8 cellular contexts compared by ENCODE assay signal in genomic region chr18:711330-711692, GRCh38. TPM values are rescaled to one million over a fixed set of nuclear protein-coding genes. Genes with fewer than 3 reads are reported as not detected.
DNase-seq lines count a peak whose midpoint lies in the region; ATAC-seq and TF ChIP-seq lines count a peak whose summit lies in the region.

No MANE protein-coding gene starts in this region.

- peak overlapping the region; percentile 92 for H3K27ac Mint-ChIP-seq in CD4-positive, alpha-beta T cell
- H3K27ac Mint-ChIP-seq in endodermal cell (peak overlapping the region; percentile 56), nephron (peak overlapping the region; percentile 3 to 47 (median 31))

- H3K4me1 Mint-ChIP-seq in CD4-positive, alpha-beta T cell (ENCODE audit: low read depth) = peaks cover 41% of the 10 kb centered on the region
- H3K4me1 Mint-ChIP-seq in endodermal cell (peaks cover 8% of the 10 kb centered on the region), nephron (peaks cover 12% of the 10 kb centered on the region)

- H3K36me3 Mint-ChIP-seq in CD4-positive, alpha-beta T cell (ENCODE audit: low read depth) = peaks cover 25% of the 10 kb centered on the region
- H3K36me3 Mint-ChIP-seq in endodermal cell (ENCODE audit: low read depth) (peaks cover 21% of the 10 kb centered on the region), nephron (ENCODE audit: low read depth) (peaks cover 21% of the 10 kb centered on the region)

- H3K4me3 Mint-ChIP-seq in CD4-positive, alpha-beta T cell = peak overlapping the region; percentile 95
- H3K4me3 Mint-ChIP-seq in endodermal cell (peak overlapping the region; percentile 84), nephron (peak overlapping the region; percentile 78 to 84 (median 79))

- H3K27me3 Mint-ChIP-seq in CD4-positive, alpha-beta T cell = no peaks in the 10 kb centered on the region
- H3K27me3 Mint-ChIP-seq in endodermal cell (ENCODE audit: insufficient read depth) (peaks cover 4% of the 10 kb centered on the region), nephron (ENCODE audit: low read depth) (no peaks in the 10 kb centered on the region)

- H3K9ac ChIP-seq in endodermal cell (ENCODE audit: extremely low read depth, low read length, poor library complexity, severe bottlenecking) = peak overlapping the region; percentile 82

- H3K4me1 ChIP-seq in endodermal cell (ENCODE audit: control insufficient read depth, insufficient read depth, low read length) = no peaks in the 10 kb centered on the region

- CTCF ChIA-PET in CD4-positive, alpha-beta T cell (lab: Charles Lee) = no interaction called here

- H3K27ac ChIP-seq in CD4-positive, alpha-beta T cell (ENCODE audit: low read depth, low read length) = no peak overlapping the region
- H3K27ac ChIP-seq in endodermal cell (ENCODE audit: low read depth, low read length) = no peak overlapping the region

- H3K4me3 ChIP-seq in endodermal cell (ENCODE audit: low read length) = peak overlapping the region; percentile 93

- no peaks in the 10 kb centered on the region for H3K9me3 ChIP-seq in CD4-positive, alpha-beta T cell (ENCODE audit: control insufficient read depth, low read length)
- no peaks in the 10 kb centered on the region for H3K9me3 ChIP-seq in endodermal cell (ENCODE audit: control insufficient read depth, low read length)

- H3K9me3 Mint-ChIP-seq in CD4-positive, alpha-beta T cell = peaks cover 5% of the 10 kb centered on the region
- peaks cover 15% of the 10 kb centered on the region for H3K9me3 Mint-ChIP-seq in endodermal cell
- H3K9me3 Mint-ChIP-seq in nephron = peaks cover 2% of the 10 kb centered on the region

- intact Hi-C loops in CD4-positive, alpha-beta T cell (cut with DNase I, micrococcal nuclease) = loop anchor here (1.0 to 10.0 kb wide), 5 partner anchors 89 to 443 kb away; partner anchors contain the start of genes THOC1 (in 1 of the 2) and YES1 (in 1 of the 2)

- POLR2A ChIA-PET in CD4-positive, alpha-beta T cell (lab: Charles Lee) = no interaction called here

- TF ChIP-seq CTCF in CD4-positive, alpha-beta T cell (IDR thresholded peaks at IDR 0.05) = no peak
- TF ChIP-seq CTCF in endodermal cell (conservative IDR thresholded peaks at IDR 0.05) (no peak), nephron (IDR thresholded peaks at IDR 0.05; ENCODE audit: unreplicated experiment in 3 of 3) (no peak), omental fat pad (IDR thresholded peaks at IDR 0.05) (no peak)

- H3K36me3 ChIP-seq in endodermal cell (ENCODE audit: control insufficient read depth, insufficient read depth, low read length) = peaks cover 7% of the 10 kb centered on the region

- DNase-seq in CD4-positive, alpha-beta T cell = peak in 1 of 10 experiments; percentile 8
- DNase-seq in OCI-M2 (lab: John Stamatoyannopoulos, UW; ENCODE audit: unreplicated experiment) = peak; percentile 29
- peak; percentile 59 for DNase-seq in endodermal cell
- no peak for DNase-seq in SIG-M5 (lab: John Stamatoyannopoulos, UW)
- DNase-seq in omental fat pad (ENCODE audit: low spot score) = no peak

- 20 to 34% methylated on average over 8 of the region's 8 CpGs for WGBS in endodermal cell (ENCODE audit: insufficient coverage in 1 of 2, insufficient read length in 1 of 2), 2 experiments

- H3K27me3 ChIP-seq in CD4-positive, alpha-beta T cell (ENCODE audit: control insufficient read depth, insufficient read depth, low read length) = no peaks in the 10 kb centered on the region
- no peaks in the 10 kb centered on the region for H3K27me3 ChIP-seq in endodermal cell (ENCODE audit: control insufficient read depth, insufficient read depth, low read length, poor library complexity, severe bottlenecking)

- no peak for ATAC-seq in CD4-positive, alpha-beta T cell (ENCODE audit: poor library complexity)
- peak; percentile 8 for ATAC-seq in GM21367 (IDR thresholded peaks at IDR 0.05; ENCODE audit: unreplicated experiment)
- no peak for ATAC-seq in GM18519 (IDR thresholded peaks at IDR 0.05; ENCODE audit: low FRiP score, unreplicated experiment)
- ATAC-seq in omental fat pad (ENCODE audit: low FRiP score) = no peak

RNA-seq across cellular contexts. Expression of gene ENOSF1, which starts 1.1 kb away (rescaled TPM):
- total RNA-seq in CD4-positive, alpha-beta T cell = 10 to 100 TPM; 37.8 to 40.1 TPM
- total RNA-seq in endodermal cell = 10 to 100 TPM; 85.7 to 89.5 TPM
- 47.9 TPM for polyA plus RNA-seq in endodermal cell (2013, experiment 1 of 2)
- polyA plus RNA-seq in endodermal cell (2013, experiment 2 of 2) = 33.7 TPM
- total RNA-seq in omental fat pad = 100 to 1,000 TPM in 1 of 4 donors, 10 to 100 TPM in 3; 31.7 to 104 (median 45.2) TPM

RNA-seq across cellular contexts. Expression of gene TYMS, which starts 53.9 kb away (rescaled TPM):
- 1 to 10 TPM; 1.1 to 1.5 TPM for total RNA-seq in CD4-positive, alpha-beta T cell
- 10 to 100 TPM; 81.9 to 90.0 TPM for total RNA-seq in endodermal cell
- polyA plus RNA-seq in endodermal cell (2013, experiment 1 of 2) = 258 TPM
- polyA plus RNA-seq in endodermal cell (2013, experiment 2 of 2) = 232 TPM
- 1 to 10 TPM in 1 of 4 donors, under 1 TPM in 2, not detected in 1; 0.50 to 6.4 (median 0.65) TPM for total RNA-seq in omental fat pad

Comparison
In these comparisons a context has a peak if more than half of its experiments do, and no peak if none do; other contexts are left out.
1. DNase-seq: peak in OCI-M2 (single experiment) and endodermal cell (single experiment); none in SIG-M5 (single experiment) and omental fat pad (single experiment).
2. H3K27ac Mint-ChIP-seq: peak in every context shown above with its lines; median percentile 92 in CD4-positive, alpha-beta T cell; 56 in endodermal cell; 31 in nephron.
3. RNA of gene TYMS, which starts 53.9 kb away (total RNA-seq): 81.9 to 90.0 TPM in endodermal cell; 1.1 to 1.5 TPM in CD4-positive, alpha-beta T cell and 0.50 to 6.4 TPM in omental fat pad; every median in the first group is over 10 times any median in the second.
4. Peak in every context shown above with its lines, with median percentiles within 50 percentile points of each other: H3K4me3 Mint-ChIP-seq.